1 cellular context compared by ENCODE assay signal in the genomic region with DNA sequence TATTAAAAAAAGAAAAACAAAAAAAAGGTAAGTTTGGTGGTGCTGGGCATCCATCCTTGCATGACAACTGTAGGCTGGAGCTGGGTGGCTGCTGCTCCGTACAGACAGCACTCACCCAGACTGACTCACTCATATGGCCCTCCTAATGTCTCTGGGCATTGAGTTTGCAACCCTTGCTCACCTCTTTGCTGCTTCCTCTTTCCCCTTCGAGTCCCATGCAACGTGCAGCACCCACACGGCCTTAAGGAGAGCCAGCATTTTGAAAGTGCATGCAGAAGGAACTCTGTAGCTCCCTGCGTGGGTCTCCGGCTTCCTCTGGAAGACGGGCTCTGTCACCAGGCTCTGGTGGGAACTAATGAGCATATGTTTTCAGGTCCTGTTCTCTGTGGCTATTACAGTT.
TF ChIP-seq lines count a peak whose summit lies in the region.

No MANE protein-coding gene starts in this region.

TF ChIP-seq in GM23338, 12 proteins besides CTCF, POLR2A, EP300 and RAD21:
- TF ChIP-seq REST (IDR thresholded peaks at IDR 0.05; ENCODE audit: unreplicated experiment) (no peak), CREB1 (CRISPR knock-in tag; IDR thresholded peaks at IDR 0.05; ENCODE audit: low read depth) (no peak), EZH2phosphoT487 (IDR thresholded peaks at IDR 0.05; ENCODE audit: unreplicated experiment) (no peak), EZH2 (IDR thresholded peaks at IDR 0.05; ENCODE audit: low read depth, unreplicated experiment) (no peak)
